In the genomic region with DNA sequence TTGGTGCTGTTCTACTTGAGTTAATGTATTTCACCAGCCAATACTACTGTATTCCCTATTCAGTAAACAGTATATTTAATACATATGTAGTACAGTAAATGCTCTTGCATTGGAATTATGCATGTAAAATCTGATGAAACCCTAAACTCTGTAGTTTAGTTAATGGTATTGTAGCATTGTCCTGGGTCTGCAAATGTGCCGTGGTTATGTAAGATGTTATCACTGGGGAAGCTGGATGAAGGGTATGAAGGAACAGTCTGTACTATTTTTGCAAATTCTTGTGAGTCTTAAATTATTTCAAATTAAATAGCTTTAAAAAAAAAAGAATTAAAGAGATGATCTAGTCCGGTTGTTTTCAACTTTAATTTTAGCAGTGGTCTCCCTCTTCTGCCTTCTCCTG, we compare ENCODE assay signal across 19 cellular contexts.
"Had no signal": no experiment of that assay in that cellular context is flagged by ENCODE, and none has a peak within 500 bp of the region (broad histone marks: within the 10 kb centered on the region; RNA-seq: fewer than 3 reads in every experiment).

No MANE protein-coding gene starts in this region.

- H3K27ac ChIP-seq: body of pancreas, coronary artery, esophagus squamous epithelium, left ventricle myocardium inferior, right atrium auricular region, suprapubic skin had no signal

- H3K27me3 ChIP-seq: body of pancreas, esophagus squamous epithelium, right atrium auricular region, suprapubic skin had no signal

- H3K9me3 ChIP-seq: body of pancreas, esophagus squamous epithelium, left ventricle myocardium inferior, right atrium auricular region, suprapubic skin had no signal

- H3K27ac Mint-ChIP-seq: activated B cell treated with CpG ODN at 0.5 μM for 24 hours, memory B cell had no signal

- H3K4me1 ChIP-seq: body of pancreas, esophagus squamous epithelium, left ventricle myocardium inferior, right atrium auricular region had no signal

- H3K36me3 Mint-ChIP-seq: memory B cell had no signal

- H3K9me3 Mint-ChIP-seq: activated B cell treated with CpG ODN at 0.5 μM for 24 hours, memory B cell, nephron, T-cell had no signal

- ATAC-seq: body of pancreas, Right ventricle myocardium inferior, T-cell had no signal

- H3K4me3 Mint-ChIP-seq: activated B cell treated with CpG ODN at 0.5 μM for 24 hours, memory B cell, nephron, T-cell had no signal

- H3K4me3 ChIP-seq: body of pancreas, coronary artery, esophagus squamous epithelium, left ventricle myocardium inferior, right atrium auricular region, suprapubic skin had no signal

- DNase-seq: activated B cell treated with CpG ODN at 0.5 μM for 24 hours; activated CD8-positive, alpha-beta memory T cell treated with anti-CD3 and anti-CD28 coated beads, Interleukin-2, amount 50 U/mL, for 4 hours; activated naive CD4-positive, alpha-beta T cell treated with anti-CD3 and anti-CD28 coated beads, Interleukin-2, amount 50 U/mL, for 16 hours; body of pancreas; effector CD4-positive, alpha-beta T cell; esophagus squamous epithelium; kidney; left ventricle myocardium inferior; occipital lobe; stimulated activated CD4-positive, alpha-beta T cell treated with anti-CD3 and anti-CD28 coated beads, Interleukin-15, amount 100 ng/mL, for 24 hours; stimulated activated naive CD4-positive, alpha-beta T cell treated with Interleukin-2 at 50 U/mL for 16 hours; T-cell; trophoblast cell had no signal

- H3K27me3 Mint-ChIP-seq: activated B cell treated with CpG ODN at 0.5 μM for 24 hours, T-cell had no signal

- H3K4me1 Mint-ChIP-seq: activated B cell treated with CpG ODN at 0.5 μM for 24 hours, memory B cell had no signal

- H3K36me3 ChIP-seq: esophagus squamous epithelium, left ventricle myocardium inferior, right atrium auricular region, suprapubic skin had no signal
